Comparison of ENCODE assay signal across 10 cellular contexts in the genomic region with DNA sequence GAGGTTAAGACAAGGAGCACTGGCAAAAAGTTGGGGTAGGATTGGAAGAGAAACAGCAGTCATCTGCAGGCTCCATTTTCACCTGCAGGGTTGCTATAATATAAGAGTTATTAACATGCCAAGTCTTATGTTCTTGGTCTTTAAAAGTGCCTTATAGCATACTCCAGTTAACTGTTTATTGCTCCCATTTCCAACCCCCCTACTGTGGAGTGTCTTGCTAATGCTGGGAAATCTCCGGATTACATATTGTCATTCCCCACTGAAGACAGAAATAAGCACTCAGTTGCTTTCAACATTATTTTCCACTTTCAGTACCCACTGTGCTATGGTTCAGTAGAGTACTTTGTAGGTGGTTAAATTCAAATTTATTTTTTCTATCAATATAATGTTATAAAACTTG.
"Had no signal": no experiment of that assay in that cellular context is flagged by ENCODE, and none has a peak within 500 bp of the region (broad histone marks: within the 10 kb centered on the region; RNA-seq: fewer than 3 reads in every experiment).

No MANE protein-coding gene starts in this region.

- DNase-seq: GOT3, HFFc6, KBM-7 had no signal

- H3K4me2 ChIP-seq: KMS-11 had no signal

- H3K36me3 Mint-ChIP-seq: IgD-negative memory B cell had no signal

- H3K4me3 Mint-ChIP-seq: HFFc6, IgD-negative memory B cell had no signal

- H3K36me3 ChIP-seq: HAP-1 had no signal

- H3K27ac Mint-ChIP-seq: IgD-negative memory B cell had no signal

- ATAC-seq: HCT116, HepG2 had no signal

- H3K27ac ChIP-seq: HL-60, KMS-11 had no signal

- FAIRE-seq: H54, HepG2 had no signal

- H3K9me3 ChIP-seq: HAP-1 had no signal

- H3K4me3 ChIP-seq: HAP-1 had no signal

- H3K9me3 Mint-ChIP-seq: HFFc6 had no signal

- H3K9ac ChIP-seq: KMS-11 had no signal
